37 cellular contexts compared by ENCODE assay signal in genomic region chrX:130261494-130261893, GRCh38.
"Had no signal": no experiment of that assay in that cellular context is flagged by ENCODE, and none has a peak within 500 bp of the region (broad histone marks: within the 10 kb centered on the region; RNA-seq: fewer than 3 reads in every experiment).

No MANE protein-coding gene starts in this region.

- DNase-seq: activated B cell treated with CpG ODN at 0.5 μM for 24 hours; activated CD4-positive, alpha-beta T cell treated with anti-CD3 and anti-CD28 coated beads, Interleukin-2, amount 10 ng/mL, durations not matched to agents 24 days and 14 days; activated CD4-positive, alpha-beta T cell treated with anti-CD3 and anti-CD28 coated beads, Interleukin-2, amount 50 U/mL, for 4 hours; activated CD8-positive, alpha-beta T cell treated with anti-CD3 and anti-CD28 coated beads for 36 hours; activated effector memory CD4-positive, alpha-beta T cell treated with anti-CD3 and anti-CD28 coated beads, Interleukin-2, amount 50 U/mL, for 16 hours; activated naive CD4-positive, alpha-beta T cell; activated naive CD4-positive, alpha-beta T cell treated with anti-CD3 and anti-CD28 coated beads, Interleukin-2, amount 50 U/mL, for 16 hours; activated naive CD8-positive, alpha-beta T cell treated with anti-CD3 and anti-CD28 coated beads for 36 hours; activated T-cell treated with anti-CD3 and anti-CD28 coated beads, Interleukin-2, amount 50 U/mL, for 1 hour; activated T-cell treated with anti-CD3 and anti-CD28 coated beads, Interleukin-2, amount 50 U/mL, for 72 hours; amygdala; body of pancreas; Kasumi-1; KG1; MM.1S; MV-4-11; NCI-H1092; NCI-H1417; NCI-H146; NCI-H187; NCI-H2029 treated with DMSO at 0.1 percent for 48 hours; NCI-H2107; NCI-H2171; NCI-H510A; NCI-H526; NCI-H748 treated with DMSO at 0.1 percent for 48 hours; NK-92 treated with Interleukin-12 subunit alpha and Interleukin-12 subunit beta, amount 100 ng/mL, for 24 hours; PC-3; Peyer's patch; RPMI8226; SHP77 treated with DMSO at 0.1 percent for 48 hours; SK-N-SH had no signal

- ATAC-seq: activated CD8-positive, alpha-beta T cell treated with anti-CD3 and anti-CD28 coated beads for 36 hours; activated T-cell treated with anti-CD3 and anti-CD28 coated beads, Interleukin-2, amount 50 U/mL, for 72 hours; activated T-helper 17 cell treated with anti-CD3 and anti-CD28 coated beads, Interleukin-2, amount 50 U/mL, for 72 hours; body of pancreas; PC-3 had no signal

- H3K27me3 ChIP-seq: ascending aorta, body of pancreas, breast epithelium, Peyer's patch, SJSA1 had no signal

- H3K4me3 ChIP-seq: ascending aorta, body of pancreas, breast epithelium, Peyer's patch, SJSA1 had no signal

- H3K27ac ChIP-seq: ascending aorta, body of pancreas, breast epithelium, Peyer's patch, SJSA1, VCaP had no signal

- H3K36me3 ChIP-seq: ascending aorta, breast epithelium, Peyer's patch, SJSA1 had no signal

- H3K4me1 ChIP-seq: ascending aorta, body of pancreas, breast epithelium, Peyer's patch had no signal

- H3K9me3 ChIP-seq: ascending aorta, body of pancreas, breast epithelium, Peyer's patch, SJSA1, SK-N-SH had no signal
